In the genomic region with DNA sequence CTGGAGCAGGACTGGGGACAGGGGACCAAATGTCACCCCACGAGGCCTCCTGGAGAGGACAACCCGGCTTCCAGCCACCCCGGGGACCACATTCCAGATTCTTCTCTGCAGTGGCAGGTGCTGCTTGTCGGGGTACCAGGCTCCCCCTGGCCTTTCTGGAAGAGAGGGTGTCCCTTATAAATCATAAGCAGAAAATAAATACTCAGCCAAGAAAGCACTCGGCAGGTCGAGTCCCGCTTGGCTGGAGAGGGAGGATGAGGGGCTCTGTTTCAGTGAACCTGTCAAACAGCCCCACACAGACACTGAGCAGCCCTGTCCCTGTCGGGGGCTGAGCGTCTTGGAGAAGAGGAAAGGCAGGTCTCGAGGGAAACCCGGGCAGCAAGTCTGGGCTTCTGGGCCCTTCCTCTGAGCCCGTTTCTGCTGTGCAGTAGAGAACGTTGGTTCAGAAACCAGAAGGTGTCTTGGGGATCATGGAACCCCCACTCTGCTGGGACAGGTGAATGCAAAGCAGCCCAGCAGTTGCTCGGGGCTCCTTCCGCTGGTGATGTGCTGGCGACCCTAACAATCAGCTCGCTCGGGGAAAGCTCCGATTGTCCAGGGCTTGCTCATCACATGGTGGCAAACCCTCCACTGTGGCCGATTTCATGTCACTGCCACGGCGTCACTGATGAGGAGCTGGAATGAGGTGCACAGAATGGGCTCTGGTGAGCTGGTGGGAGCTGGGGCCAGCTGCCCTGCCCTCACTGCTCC, we compare ENCODE assay signal across 16 cellular contexts. TPM values are rescaled to one million over a fixed set of nuclear protein-coding genes. Genes with fewer than 3 reads are reported as not detected.
A peak's percentile ranks its signal among the peaks of the same experiment; 100 is the strongest.
DNase-seq lines count a peak whose midpoint lies in the region; ATAC-seq and TF ChIP-seq lines count a peak whose summit lies in the region.
"Had no signal": no experiment of that assay in that cellular context is flagged by ENCODE, and none has a peak within 500 bp of the region (broad histone marks: within the 10 kb centered on the region; RNA-seq: fewer than 3 reads in every experiment).

No MANE protein-coding gene starts in this region.

- H2BK12ac ChIP-seq in neuronal stem cell (ENCODE audit: low read length), result no peak overlapping the region

- H3K79me1 ChIP-seq in neuronal stem cell (ENCODE audit: low read depth, low read length), result no peaks in the 10 kb centered on the region

- H2BK15ac ChIP-seq in neuronal stem cell (ENCODE audit: low read length), result peak overlapping the region; percentile 66

- no peaks in the 10 kb centered on the region for H3K36me3 ChIP-seq in BLaER1
- no peaks in the 10 kb centered on the region for H3K36me3 ChIP-seq in neuronal stem cell (replicated peaks in 1 of 2; ENCODE audit: control insufficient read depth in 2 of 2, insufficient read depth in 2 of 2, low read length in 2 of 2)
- no peaks in the 10 kb centered on the region for H3K36me3 ChIP-seq in upper lobe of right lung

- no peak overlapping the region for H4K8ac ChIP-seq in neuronal stem cell (ENCODE audit: low read depth, low read length)

- H3K9me3 ChIP-seq in BLaER1 (no peaks in the 10 kb centered on the region), neuronal stem cell (replicated peaks in 1 of 2; ENCODE audit: control insufficient read depth in 2 of 2, insufficient read depth in 1 of 2, low read depth in 1 of 2, low read length in 2 of 2) (peaks cover 0 to 2% of the 10 kb centered on the region in 2 donors), upper lobe of right lung (no peaks in the 10 kb centered on the region)

- H2AK5ac ChIP-seq in neuronal stem cell (ENCODE audit: low read depth, low read length), result peak overlapping the region; percentile 43

- H3K4me2 ChIP-seq in BLaER1, result peak overlapping the region; percentile 85
- H3K4me2 ChIP-seq in neuronal stem cell (ENCODE audit: insufficient read depth, low read length, poor library complexity, severe bottlenecking), result no peak overlapping the region

- H2BK5ac ChIP-seq in neuronal stem cell (ENCODE audit: low read length), result no peak overlapping the region

- no peak overlapping the region for H4K91ac ChIP-seq in neuronal stem cell (ENCODE audit: low read depth, low read length, poor library complexity)

- H3K9me3 Mint-ChIP-seq in chondrocyte (ENCODE audit: low read depth), result no peaks in the 10 kb centered on the region
- no peaks in the 10 kb centered on the region for H3K9me3 Mint-ChIP-seq in effector memory CD8-positive, alpha-beta T cell

- no peak overlapping the region for H2BK120ac ChIP-seq in neuronal stem cell (ENCODE audit: low read depth, low read length)

- no CpG with 5 or more reads among the region's 22 CpGs for WGBS in neuronal stem cell (ENCODE audit: extremely low coverage in 2 of 2, insufficient read length in 2 of 2, insufficient replicate concordance in 1 of 2), 2 donors

- H2AFZ ChIP-seq in neuronal stem cell (ENCODE audit: low read length), result no peak overlapping the region

- H3K4me1 Mint-ChIP-seq in chondrocyte (ENCODE audit: low read depth), result no peaks in the 10 kb centered on the region
- H3K4me1 Mint-ChIP-seq in effector memory CD8-positive, alpha-beta T cell (ENCODE audit: low read depth in 2 of 2), result peaks cover 0 to 5% of the 10 kb centered on the region in 2 donors
- H3K4me1 Mint-ChIP-seq: CD4-positive, alpha-beta memory T cell had no signal

- intact Hi-C loops in upper lobe of right lung (cut with DNase I), result no loop called here

- peak overlapping the region; percentile 43 for H3K14ac ChIP-seq in neuronal stem cell (ENCODE audit: low read length)

- H3K27me3 ChIP-seq in BLaER1, result no peaks in the 10 kb centered on the region
- peaks cover 0 to 22% (median 0%) of the 10 kb centered on the region in 3 experiments for H3K27me3 ChIP-seq in neuronal stem cell (ENCODE audit: control insufficient read depth in 3 of 3, insufficient read depth in 3 of 3, low read depth in 1 of 3, low read length in 3 of 3)
- peaks cover 12% of the 10 kb centered on the region for H3K27me3 ChIP-seq in upper lobe of right lung

- peak overlapping the region; percentile 82 for H3K23ac ChIP-seq in neuronal stem cell (ENCODE audit: low read depth, low read length, poor library complexity)

- H3K4me1 ChIP-seq in BLaER1 (peaks cover 85% of the 10 kb centered on the region), neuronal stem cell (ENCODE audit: control insufficient read depth in 2 of 2, insufficient read depth in 1 of 2, low read depth in 1 of 2, low read length in 2 of 2) (no peaks in the 10 kb centered on the region), upper lobe of right lung (no peaks in the 10 kb centered on the region)

- H3K36me3 Mint-ChIP-seq in chondrocyte (ENCODE audit: low read depth), result peaks cover 4% of the 10 kb centered on the region
- H3K36me3 Mint-ChIP-seq in effector memory CD8-positive, alpha-beta T cell (ENCODE audit: insufficient read depth), result peaks cover 3% of the 10 kb centered on the region
- H3K36me3 Mint-ChIP-seq: CD4-positive, alpha-beta memory T cell had no signal

- H3K27ac Mint-ChIP-seq in chondrocyte (ENCODE audit: unreplicated experiment), result no peak overlapping the region
- no peak overlapping the region for H3K27ac Mint-ChIP-seq in effector memory CD8-positive, alpha-beta T cell
- H3K27ac Mint-ChIP-seq: H9 had no signal

- H3K4me3 ChIP-seq in BLaER1 (no peak overlapping the region), neuronal stem cell (ENCODE audit: low read length in 2 of 2) (no peak overlapping the region), upper lobe of right lung (no peak overlapping the region)

- H3K27me3 Mint-ChIP-seq in chondrocyte (ENCODE audit: low read depth), result peaks cover 51% of the 10 kb centered on the region
- peaks cover 47 to 77% of the 10 kb centered on the region in 2 donors for H3K27me3 Mint-ChIP-seq in effector memory CD8-positive, alpha-beta T cell

- ATAC-seq in upper lobe of right lung (no peak), left lobe of liver (no peak)
- ATAC-seq in effector memory CD8-positive, alpha-beta T cell (replicated peaks), result no peak

- H3K27ac ChIP-seq in BLaER1, result peak overlapping the region; percentile 31; the same call in 1 of the 2 replicates
- H3K27ac ChIP-seq in neuronal stem cell (replicated peaks; ENCODE audit: low read length), result no peak overlapping the region
- H3K27ac ChIP-seq in upper lobe of right lung, result no peak overlapping the region
- H3K27ac ChIP-seq: C4-2B had no signal

- peak; percentile 63 for DNase-seq in chondrocyte (ENCODE audit: low spot score)
- no peak for DNase-seq in neuronal stem cell (ENCODE audit: low spot score)
- peak; percentile 57 for DNase-seq in upper lobe of right lung
- no peak for DNase-seq in effector memory CD8-positive, alpha-beta T cell
- no peak for DNase-seq in activated CD4-positive, alpha-beta T cell treated with anti-CD3 and anti-CD28 coated beads, Interleukin-2, amount 50 U/mL, for 4 hours
- no peak for DNase-seq in left lobe of liver (ENCODE audit: low spot score)
- DNase-seq: 8988T; AML-193; CD4-positive, alpha-beta memory T cell; DMS153; DMS79 treated with DMSO at 0.1 percent for 48 hours; EL; GOT3; H9 had no signal

- TF ChIP-seq CTCF in chondrocyte (IDR thresholded peaks at IDR 0.05), result no peak
- no peak for TF ChIP-seq CTCF in upper lobe of right lung (IDR thresholded peaks at IDR 0.05)

- H4K20me1 ChIP-seq in BLaER1, result no peaks in the 10 kb centered on the region

- H3K4ac ChIP-seq in neuronal stem cell (ENCODE audit: low read length), result no peak overlapping the region

- H3K18ac ChIP-seq in neuronal stem cell (ENCODE audit: low read length), result peak overlapping the region; percentile 35

- H3K9ac ChIP-seq in BLaER1 (peak overlapping the region; percentile 33; the same call in 1 of the 2 replicates), neuronal stem cell (ENCODE audit: low read depth, low read length, poor library complexity) (no peak overlapping the region)

- no peak overlapping the region for H3K4me3 Mint-ChIP-seq in chondrocyte (ENCODE audit: unreplicated experiment)
- H3K4me3 Mint-ChIP-seq in effector memory CD8-positive, alpha-beta T cell, result no peak overlapping the region
- H3K4me3 Mint-ChIP-seq: CD4-positive, alpha-beta memory T cell; H9 had no signal

RNA-seq across cellular contexts. Expression of a gene that starts 36.6 kb away (rescaled TPM):
- total RNA-seq in chondrocyte, result 341 to 345 TPM (median 344 TPM) in 3 replicates
- polyA plus RNA-seq in neuronal stem cell (2013, experiment 1 of 2), result 874 TPM
- 829 TPM for polyA plus RNA-seq in neuronal stem cell (2013, experiment 2 of 2)
- 382 TPM for total RNA-seq in upper lobe of right lung
- total RNA-seq in left lobe of liver, result 302 TPM

RNA-seq across cellular contexts. Expression of a gene that starts 36.8 kb away (rescaled TPM):
- total RNA-seq in chondrocyte (26.3 to 30.1 TPM (median 27.4 TPM) in 3 replicates), upper lobe of right lung (20.0 TPM), left lobe of liver (13.3 TPM)
- 25.0 TPM for polyA plus RNA-seq in neuronal stem cell (2013, experiment 1 of 2)
- polyA plus RNA-seq in neuronal stem cell (2013, experiment 2 of 2), result 25.5 TPM

Comparison
In these comparisons a context has a peak if more than half of its experiments do, and no peak if none do; other contexts are left out.
1. DNase-seq: peak in chondrocyte (single experiment) and upper lobe of right lung (single experiment); none in neuronal stem cell (single experiment), effector memory CD8-positive, alpha-beta T cell (0 of 3), activated CD4-positive, alpha-beta T cell treated with anti-CD3 and anti-CD28 coated beads, Interleukin-2, amount 50 U/mL, for 4 hours (0 of 2) and left lobe of liver (single experiment).